1 cellular context compared by ENCODE assay signal in the genomic region with DNA sequence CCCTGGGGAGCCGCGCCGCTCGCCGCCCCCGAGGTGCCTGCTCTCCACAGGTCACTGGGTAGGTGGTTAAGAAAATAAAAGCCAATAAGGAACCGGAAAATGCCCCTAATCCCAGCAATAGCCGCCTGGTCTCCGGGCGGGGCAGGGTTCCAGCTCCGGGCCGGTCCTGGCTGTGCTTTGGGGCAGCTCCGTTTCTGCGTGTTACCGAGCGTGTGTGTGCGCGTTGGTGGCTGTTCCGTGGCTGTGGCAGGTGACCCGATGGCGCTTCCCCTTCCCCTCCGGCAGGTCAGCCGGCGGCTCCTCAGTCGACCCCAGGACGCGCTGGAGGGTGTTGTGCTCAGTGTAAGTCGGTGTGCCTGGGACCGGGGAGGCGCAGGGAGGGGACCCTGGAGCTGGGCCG. TPM values are rescaled to one million over a fixed set of nuclear protein-coding genes. Genes with fewer than 3 reads are reported as not detected.
"Had no signal": no experiment of that assay in that cellular context is flagged by ENCODE, and none has a peak within 500 bp of the region (broad histone marks: within the 10 kb centered on the region; RNA-seq: fewer than 3 reads in every experiment).

No MANE protein-coding gene starts in this region.

RNA-seq across cellular contexts. Expression of a gene that starts 17.2 kb away (rescaled TPM):
- total RNA-seq: esophagus mucosa had no signal
